ENCODE assay signal across 7 cellular contexts in genomic region chr2:204328350-204328749, GRCh38.
"Had no signal": no experiment of that assay in that cellular context is flagged by ENCODE, and none has a peak within 500 bp of the region (broad histone marks: within the 10 kb centered on the region; RNA-seq: fewer than 3 reads in every experiment).

No MANE protein-coding gene starts in this region.

- H3K9me3 Mint-ChIP-seq: HFFc6, IgD-negative memory B cell had no signal

- H3K4me3 Mint-ChIP-seq: HFFc6, IgD-negative memory B cell had no signal

- H3K4me1 ChIP-seq: HAP-1 had no signal

- DNase-seq: GOT3, H7, HFFc6, KBM-7 had no signal

- H3K4me1 Mint-ChIP-seq: IgD-negative memory B cell had no signal

- H3K27ac Mint-ChIP-seq: HFFc6, IgD-negative memory B cell had no signal

- H3K36me3 Mint-ChIP-seq: IgD-negative memory B cell had no signal

- H3K9me3 ChIP-seq: HAP-1 had no signal

- ATAC-seq: HCT116 had no signal

- H3K4me3 ChIP-seq: HAP-1 had no signal

- H3K36me3 ChIP-seq: HAP-1 had no signal
